Comparison of ENCODE assay signal across 1 cellular context in the genomic region with DNA sequence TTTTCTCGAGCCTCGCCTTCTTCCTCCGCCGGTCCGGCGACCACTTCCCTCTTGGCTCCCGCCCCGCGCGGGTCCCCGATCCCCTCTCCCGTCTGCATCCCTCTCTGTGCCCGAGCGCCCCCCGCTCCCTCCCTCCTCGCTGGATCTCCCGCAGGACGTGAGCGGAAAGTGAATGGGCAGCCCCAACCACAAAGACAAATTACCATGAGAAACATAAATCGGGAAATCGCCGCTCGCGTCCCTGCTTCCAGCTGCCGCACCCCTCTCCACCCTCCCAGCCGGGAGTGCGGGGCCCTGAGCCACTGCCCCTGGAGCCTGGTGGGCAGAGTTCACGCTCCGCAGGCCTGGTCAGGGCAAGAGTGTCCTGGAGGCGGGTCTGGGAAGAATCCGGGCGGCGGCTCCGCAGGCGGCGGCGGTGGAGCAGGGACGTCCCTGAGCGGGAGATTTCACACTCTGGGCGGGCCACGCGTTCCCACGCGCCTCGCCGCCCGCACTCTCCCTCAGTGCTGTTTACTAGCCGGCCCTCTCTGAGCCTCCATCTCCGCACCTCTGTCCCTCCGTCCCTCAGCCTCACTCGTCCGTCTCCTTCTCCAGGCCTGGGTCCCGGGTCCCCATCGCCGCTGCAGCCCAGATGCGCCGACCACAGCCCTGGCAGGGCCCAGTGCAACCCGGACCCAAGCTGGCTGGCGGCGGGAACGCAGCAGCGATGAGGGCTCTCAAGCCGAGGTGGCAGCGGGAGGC.
TF ChIP-seq lines count a peak whose summit lies in the region.

No MANE protein-coding gene starts in this region.

TF ChIP-seq in HepG2, 621 proteins besides CTCF, POLR2A, EP300 and RAD21 (continued from another document and continues in another):
- TF ChIP-seq, protein P1, sequence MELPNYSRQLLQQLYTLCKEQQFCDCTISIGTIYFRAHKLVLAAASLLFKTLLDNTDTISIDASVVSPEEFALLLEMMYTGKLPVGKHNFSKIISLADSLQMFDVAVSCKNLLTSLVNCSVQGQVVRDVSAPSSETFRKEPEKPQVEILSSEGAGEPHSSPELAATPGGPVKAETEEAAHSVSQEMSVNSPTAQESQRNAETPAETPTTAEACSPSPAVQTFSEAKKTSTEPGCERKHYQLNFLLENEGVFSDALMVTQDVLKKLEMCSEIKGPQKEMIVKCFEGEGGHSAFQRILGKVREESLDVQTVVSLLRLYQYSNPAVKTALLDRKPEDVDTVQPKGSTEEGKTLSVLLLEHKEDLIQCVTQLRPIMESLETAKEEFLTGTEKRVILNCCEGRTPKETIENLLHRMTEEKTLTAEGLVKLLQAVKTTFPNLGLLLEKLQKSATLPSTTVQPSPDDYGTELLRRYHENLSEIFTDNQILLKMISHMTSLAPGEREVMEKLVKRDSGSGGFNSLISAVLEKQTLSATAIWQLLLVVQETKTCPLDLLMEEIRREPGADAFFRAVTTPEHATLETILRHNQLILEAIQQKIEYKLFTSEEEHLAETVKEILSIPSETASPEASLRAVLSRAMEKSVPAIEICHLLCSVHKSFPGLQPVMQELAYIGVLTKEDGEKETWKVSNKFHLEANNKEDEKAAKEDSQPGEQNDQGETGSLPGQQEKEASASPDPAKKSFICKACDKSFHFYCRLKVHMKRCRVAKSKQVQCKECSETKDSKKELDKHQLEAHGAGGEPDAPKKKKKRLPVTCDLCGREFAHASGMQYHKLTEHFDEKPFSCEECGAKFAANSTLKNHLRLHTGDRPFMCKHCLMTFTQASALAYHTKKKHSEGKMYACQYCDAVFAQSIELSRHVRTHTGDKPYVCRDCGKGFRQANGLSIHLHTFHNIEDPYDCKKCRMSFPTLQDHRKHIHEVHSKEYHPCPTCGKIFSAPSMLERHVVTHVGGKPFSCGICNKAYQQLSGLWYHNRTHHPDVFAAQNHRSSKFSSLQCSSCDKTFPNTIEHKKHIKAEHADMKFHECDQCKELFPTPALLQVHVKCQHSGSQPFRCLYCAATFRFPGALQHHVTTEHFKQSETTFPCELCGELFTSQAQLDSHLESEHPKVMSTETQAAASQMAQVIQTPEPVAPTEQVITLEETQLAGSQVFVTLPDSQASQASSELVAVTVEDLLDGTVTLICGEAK (IDR thresholded peaks at IDR 0.05) = no peak
- TF ChIP-seq, protein P1 (CRISPR knock-in tag; IDR thresholded peaks at IDR 0.05) = 0 out of 2 replicates have a peak, but pooled peaks have one; percentile 35
- TF ChIP-seq POLR2AphosphoS5 (IDR thresholded peaks at IDR 0.05; ENCODE audit: low read depth, low read length) (no peak), ZNF879 (CRISPR knock-in tag; IDR thresholded peaks at IDR 0.05) (no peak), HNF4G (IDR thresholded peaks at IDR 0.05; ENCODE audit: borderline replicate concordance, low read depth, low read length) (no peak), HNF4G (CRISPR knock-in tag; IDR thresholded peaks at IDR 0.05; ENCODE audit: borderline replicate concordance, low read depth) (no peak), ELF3 (CRISPR knock-in tag; IDR thresholded peaks at IDR 0.05) (no peak), ZFX (CRISPR knock-in tag; IDR thresholded peaks at IDR 0.05; ENCODE audit: low read depth) (peak; percentile 56; the same call in 1 of the 2 replicates), SRY (CRISPR knock-in tag; IDR thresholded peaks at IDR 0.05) (no peak), ZSCAN29 (CRISPR knock-in tag; conservative IDR thresholded peaks at IDR 0.05) (no peak), SNAPC4 (CRISPR knock-in tag; IDR thresholded peaks at IDR 0.05) (no peak), RFX1 (IDR thresholded peaks at IDR 0.05) (no peak), ZNF33B (CRISPR knock-in tag; IDR thresholded peaks at IDR 0.05) (no peak), FOXO4 (CRISPR knock-in tag; conservative IDR thresholded peaks at IDR 0.05) (no peak), ZNF776 (CRISPR knock-in tag; IDR thresholded peaks at IDR 0.05) (peak; percentile 66; the same call in 1 of the 2 replicates), ZBTB7A (CRISPR knock-in tag; IDR thresholded peaks at IDR 0.05) (no peak), PHF8 (CRISPR knock-in tag; IDR thresholded peaks at IDR 0.05) (no peak), MIER2 (CRISPR knock-in tag; IDR thresholded peaks at IDR 0.05) (no peak), ZNF772 (CRISPR knock-in tag; IDR thresholded peaks at IDR 0.05) (peak; percentile 54; the same call in 1 of the 2 replicates), FOXC1 (CRISPR knock-in tag; IDR thresholded peaks at IDR 0.05; ENCODE audit: borderline replicate concordance) (no peak), THAP9 (CRISPR knock-in tag; IDR thresholded peaks at IDR 0.05; ENCODE audit: borderline replicate concordance) (peak; percentile 20; the same call in 1 of the 2 replicates), ETS1 (CRISPR knock-in tag; IDR thresholded peaks at IDR 0.05) (no peak), FOXP4 (CRISPR knock-in tag; IDR thresholded peaks at IDR 0.05) (no peak), MTF2 (CRISPR knock-in tag; IDR thresholded peaks at IDR 0.05; ENCODE audit: borderline replicate concordance) (peak; percentile 89; the same call in 1 of the 2 replicates), HDAC1 (CRISPR knock-in tag; IDR thresholded peaks at IDR 0.05) (no peak)
- TF ChIP-seq, protein P2, sequence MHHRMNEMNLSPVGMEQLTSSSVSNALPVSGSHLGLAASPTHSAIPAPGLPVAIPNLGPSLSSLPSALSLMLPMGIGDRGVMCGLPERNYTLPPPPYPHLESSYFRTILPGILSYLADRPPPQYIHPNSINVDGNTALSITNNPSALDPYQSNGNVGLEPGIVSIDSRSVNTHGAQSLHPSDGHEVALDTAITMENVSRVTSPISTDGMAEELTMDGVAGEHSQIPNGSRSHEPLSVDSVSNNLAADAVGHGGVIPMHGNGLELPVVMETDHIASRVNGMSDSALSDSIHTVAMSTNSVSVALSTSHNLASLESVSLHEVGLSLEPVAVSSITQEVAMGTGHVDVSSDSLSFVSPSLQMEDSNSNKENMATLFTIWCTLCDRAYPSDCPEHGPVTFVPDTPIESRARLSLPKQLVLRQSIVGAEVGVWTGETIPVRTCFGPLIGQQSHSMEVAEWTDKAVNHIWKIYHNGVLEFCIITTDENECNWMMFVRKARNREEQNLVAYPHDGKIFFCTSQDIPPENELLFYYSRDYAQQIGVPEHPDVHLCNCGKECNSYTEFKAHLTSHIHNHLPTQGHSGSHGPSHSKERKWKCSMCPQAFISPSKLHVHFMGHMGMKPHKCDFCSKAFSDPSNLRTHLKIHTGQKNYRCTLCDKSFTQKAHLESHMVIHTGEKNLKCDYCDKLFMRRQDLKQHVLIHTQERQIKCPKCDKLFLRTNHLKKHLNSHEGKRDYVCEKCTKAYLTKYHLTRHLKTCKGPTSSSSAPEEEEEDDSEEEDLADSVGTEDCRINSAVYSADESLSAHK (CRISPR knock-in tag; IDR thresholded peaks at IDR 0.05; ENCODE audit: borderline replicate concordance) = no peak
